In genomic region chr1:243205028-243205501, GRCh38 we compare ENCODE assay signal across 8 cellular contexts. TPM values are rescaled to one million over a fixed set of nuclear protein-coding genes. Genes with fewer than 3 reads are reported as not detected.
A peak's percentile ranks its signal among the peaks of the same experiment; 100 is the strongest.
DNase-seq lines count a peak whose midpoint lies in the region; ATAC-seq and TF ChIP-seq lines count a peak whose summit lies in the region.
"Not testable (repeated sequence)": the region's sequence is repeated elsewhere in the genome, so short reads cannot be mapped to it uniquely, and the experiment has no call there.

No MANE protein-coding gene starts in this region.

- not testable (repeated sequence) for H3K27me3 ChIP-seq in NT2/D1 (ENCODE audit: insufficient read depth, insufficient read length); fibroblast of lung (ENCODE audit: control insufficient read depth, insufficient read depth, low read length); right cardiac atrium (ENCODE audit: control insufficient read depth, insufficient read depth); aorta (ENCODE audit: control insufficient read depth in 1 of 2, insufficient read depth in 2 of 2, low read length in 1 of 2)

- H4K20me1 ChIP-seq in fibroblast of lung (ENCODE audit: control insufficient read depth, extremely low read depth, insufficient read depth, low read length), result not testable (repeated sequence)

- H3K4me1 Mint-ChIP-seq in Calu3 (ENCODE audit: low read depth, unreplicated experiment), result peaks cover 18% of the 10 kb centered on the region
- H3K4me1 Mint-ChIP-seq in HFFc6 (ENCODE audit: low read depth), result peaks cover 32% of the 10 kb centered on the region

- BruUV-seq in Calu3 (replicated peaks; lab: Mats Ljungman, UMichigan), result not testable (repeated sequence)

- H3K27me3 Mint-ChIP-seq in Calu3 (ENCODE audit: unreplicated experiment); HFFc6 (ENCODE audit: insufficient read depth): not testable (repeated sequence)

- DNase-seq in Calu3 (peak; percentile 32), HFFc6 (peak; percentile 83), NT2/D1 (ENCODE audit: low read depth, low spot score) (peak; percentile 5), astrocyte of the hippocampus (ENCODE audit: low read depth, low spot score) (peak; percentile 79), fibroblast of lung (ENCODE audit: low read depth in 2 of 2) (peak; percentile 67 to 90)
- not testable (repeated sequence) for DNase-seq in right cardiac atrium; omental fat pad (ENCODE audit: low spot score); aorta

- whole genome bisulfite sequencing in right cardiac atrium, result 79% methylated on average over 3 of the region's 3 CpGs
- WGBS in aorta, 2 donors, result 2 to 9% methylated on average over 3 of the region's 3 CpGs

- H3K36me3 Mint-ChIP-seq in Calu3 (ENCODE audit: insufficient read depth, unreplicated experiment), result not testable (repeated sequence)
- peaks cover 15% of the 10 kb centered on the region for H3K36me3 Mint-ChIP-seq in HFFc6 (ENCODE audit: low read depth)

- CTCF ChIA-PET in Calu3 (lab: Charles Lee), result interaction anchor here (0.6 kb wide), 1 partner anchor 1338 kb away, joined by 3 read pairs; no protein-coding TSS in a partner anchor

- not testable (repeated sequence) for H3K9me3 Mint-ChIP-seq in Calu3 (ENCODE audit: low read depth, unreplicated experiment); HFFc6

- H3K9ac ChIP-seq in NT2/D1 (ENCODE audit: insufficient read length, low read depth); fibroblast of lung (ENCODE audit: insufficient read depth, low read length): not testable (repeated sequence)

- not testable (repeated sequence) for H3K79me2 ChIP-seq in fibroblast of lung (ENCODE audit: control insufficient read depth, insufficient read depth, low read length)

- H3K4me2 ChIP-seq in fibroblast of lung (ENCODE audit: extremely low read depth, insufficient read depth, low read length), result not testable (repeated sequence)

- intact Hi-C loops in Calu3 (cut with micrococcal nuclease; ENCODE audit: unreplicated experiment); right cardiac atrium (cut with DNase I); aorta (cut with DNase I): not testable (repeated sequence)

- peak; percentile 56 to 70 for ATAC-seq in right cardiac atrium
- peak; percentile 82 for ATAC-seq in omental fat pad (ENCODE audit: low FRiP score)
- ATAC-seq in aorta (ENCODE audit: low FRiP score), result peak; percentile 81

- not testable (repeated sequence) for H3K36me3 ChIP-seq in NT2/D1 (ENCODE audit: insufficient read depth, insufficient read length, low read length); fibroblast of lung (ENCODE audit: control insufficient read depth, insufficient read depth, low read length); aorta (ENCODE audit: control insufficient read depth in 1 of 2, insufficient read depth in 2 of 2, low read length in 1 of 2)

- H3K4me3 ChIP-seq in NT2/D1 (ENCODE audit: insufficient read length, low read depth); fibroblast of lung (replicated peaks in 1 of 4; ENCODE audit: control extremely low read depth in 1 of 4, insufficient read depth in 1 of 4, low read depth in 3 of 4, low read length in 4 of 4); right cardiac atrium (ENCODE audit: low read length); aorta (ENCODE audit: low read length in 2 of 2): not testable (repeated sequence)

- not testable (repeated sequence) for H3K9me3 ChIP-seq in NT2/D1 (ENCODE audit: insufficient read depth, low read length); fibroblast of lung (ENCODE audit: control insufficient read depth, insufficient read depth, low read depth, low read length); right cardiac atrium (ENCODE audit: control insufficient read depth, low read length); aorta (ENCODE audit: control insufficient read depth, low read length)

- not testable (repeated sequence) for H3K27ac Mint-ChIP-seq in Calu3 (ENCODE audit: unreplicated experiment)
- H3K27ac Mint-ChIP-seq in HFFc6, result peak overlapping the region; percentile 63

- not testable (repeated sequence) for H3K4me3 Mint-ChIP-seq in Calu3 (ENCODE audit: low read depth, unreplicated experiment)
- peak overlapping the region; percentile 45 for H3K4me3 Mint-ChIP-seq in HFFc6

- not testable (repeated sequence) for TF ChIP-seq CTCF in Calu3 (IDR thresholded peaks at IDR 0.05; ENCODE audit: unreplicated experiment); HFFc6 (IDR thresholded peaks at IDR 0.05); fibroblast of lung (conservative IDR thresholded peaks at IDR 0.05 in 1 of 2, IDR thresholded peaks at IDR 0.05 in 1 of 2; ENCODE audit: low read depth in 1 of 2, low read length in 2 of 2); omental fat pad (IDR thresholded peaks at IDR 0.05)

- H2AFZ ChIP-seq in fibroblast of lung (ENCODE audit: low read length), result not testable (repeated sequence)

- not testable (repeated sequence) for H3K4me1 ChIP-seq in NT2/D1 (ENCODE audit: insufficient read depth, insufficient read length); fibroblast of lung (ENCODE audit: control insufficient read depth, extremely low read depth, insufficient read depth, low read length); right cardiac atrium (ENCODE audit: control insufficient read depth, insufficient read depth, low read length); aorta (ENCODE audit: control insufficient read depth in 1 of 2, insufficient read depth in 2 of 2, low read length in 2 of 2)

- H3K27ac ChIP-seq in fibroblast of lung (ENCODE audit: insufficient read depth, low read length), result not testable (repeated sequence)
- peak overlapping the region; percentile 17 for H3K27ac ChIP-seq in right cardiac atrium (ENCODE audit: low read length)
- H3K27ac ChIP-seq in aorta (ENCODE audit: low read depth in 1 of 2, low read length in 2 of 2), result peak overlapping the region in 1 of 2 donors; percentile 33

RNA-seq across cellular contexts. Expression of gene CEP170, which starts 50.0 kb away (rescaled TPM):
- total RNA-seq in Calu3 (2022) (86.7 and 133 TPM in 2 replicates), fibroblast of lung (75.2 and 86.0 TPM in 2 replicates), right cardiac atrium (10 to 100 TPM; 37.9 to 44.3 (median 41.3) TPM), omental fat pad (10 to 100 TPM; 41.6 to 81.5 (median 56.1) TPM), aorta (100 to 1,000 TPM in 1 of 2 donors, 10 to 100 TPM in 1; 63.5 to 120 TPM)
- 100 to 1,000 TPM in 5 of 6 experiments, 10 to 100 TPM in 1; 98.6 to 131 (median 117) TPM for total RNA-seq in HFFc6 (2021; fragmentation: NEBNext Ultra II Directional; extraction: Animal tissue kit (Norgen Biotek cat#: 25700))
- polyA plus RNA-seq in fibroblast of lung (84.8 and 92.0 TPM in 2 replicates), right cardiac atrium (14.9 TPM), aorta (10 to 100 TPM; 12.9 to 13.7 TPM)
- 45.7 and 49.6 TPM in 2 replicates for polyA plus RNA-seq in fibroblast of lung (2012)
- 33.9 and 38.8 TPM in 2 replicates for polyA minus RNA-seq in fibroblast of lung (ENCODE audit: low replicate concordance)

RNA-seq across cellular contexts. Expression of gene SDCCAG8, which starts 50.8 kb away (rescaled TPM):
- total RNA-seq in Calu3 (2022), result 52.0 and 67.3 TPM in 2 replicates
- 10 to 100 TPM; 22.3 to 31.2 (median 26.1) TPM for total RNA-seq in HFFc6 (2021; fragmentation: NEBNext Ultra II Directional; extraction: Animal tissue kit (Norgen Biotek cat#: 25700))
- 53.2 and 72.7 TPM in 2 replicates for total RNA-seq in fibroblast of lung
- 27.0 and 34.8 TPM in 2 replicates for polyA plus RNA-seq in fibroblast of lung
- 21.6 and 23.8 TPM in 2 replicates for polyA plus RNA-seq in fibroblast of lung (2012)
- 5.0 and 8.2 TPM in 2 replicates for polyA minus RNA-seq in fibroblast of lung (ENCODE audit: low replicate concordance)
- 10 to 100 TPM; 22.7 to 31.7 (median 27.5) TPM for total RNA-seq in right cardiac atrium
- polyA plus RNA-seq in right cardiac atrium, result 16.9 TPM
- 10 to 100 TPM; 37.1 to 60.2 (median 48.6) TPM for total RNA-seq in omental fat pad
- 10 to 100 TPM; 39.4 to 93.4 TPM for total RNA-seq in aorta
- 10 to 100 TPM; 23.2 to 24.9 TPM for polyA plus RNA-seq in aorta
